Comparison of ENCODE assay signal across 14 cellular contexts in the genomic region with DNA sequence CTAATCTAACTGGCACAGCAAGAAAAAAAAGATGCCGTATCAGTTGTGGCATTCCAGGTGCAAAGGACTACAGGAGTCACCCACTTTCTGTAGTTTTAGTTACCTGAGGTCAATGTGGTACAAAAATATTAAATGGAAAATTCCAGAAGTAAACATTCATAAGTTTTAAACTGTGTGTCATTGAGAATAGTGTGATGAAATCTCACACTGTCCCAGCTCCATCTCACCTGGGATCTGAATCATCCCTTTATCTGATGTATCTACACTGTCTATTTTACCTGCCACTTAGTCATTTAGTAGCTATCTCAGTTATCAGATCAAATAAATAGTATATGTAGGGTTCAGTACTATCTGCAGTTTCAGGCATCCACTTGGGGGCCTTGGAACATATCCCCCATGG.
"Had no signal": no experiment of that assay in that cellular context is flagged by ENCODE, and none has a peak within 500 bp of the region (broad histone marks: within the 10 kb centered on the region; RNA-seq: fewer than 3 reads in every experiment).

No MANE protein-coding gene starts in this region.

- H3K9me3 ChIP-seq: gastroesophageal sphincter, upper lobe of left lung had no signal

- H3K4me3 ChIP-seq: gastroesophageal sphincter, upper lobe of left lung had no signal

- H3K4me1 ChIP-seq: gastroesophageal sphincter had no signal

- H3K27ac ChIP-seq: brain microvascular endothelial cell, gastroesophageal sphincter, upper lobe of left lung had no signal

- ATAC-seq: gastroesophageal sphincter; naive thymus-derived CD8-positive, alpha-beta T cell; T-cell had no signal

- DNase-seq: activated CD4-positive, alpha-beta memory T cell treated with anti-CD3 and anti-CD28 coated beads, Interleukin-2, amount 10 ng/mL, durations not matched to agents 7 days and 5 days; activated CD8-positive, alpha-beta memory T cell treated with anti-CD3 and anti-CD28 coated beads, Interleukin-2, amount 50 U/mL, for 4 hours; activated gamma-delta T cell; activated naive CD8-positive, alpha-beta T cell treated with anti-CD3 and anti-CD28 coated beads, Interleukin-2, amount 10 ng/mL, durations not matched to agents 7 days and 5 days; activated T-cell treated with anti-CD3 and anti-CD28 coated beads, Interleukin-2, amount 50 U/mL, for 48 hours; anterior cingulate cortex; brain microvascular endothelial cell; cerebellar nuclear complex; effector memory CD4-positive, alpha-beta T cell; naive thymus-derived CD8-positive, alpha-beta T cell; stimulated activated CD4-positive, alpha-beta T cell treated with anti-CD3 and anti-CD28 coated beads, Interleukin-4, amount 100 ng/mL, for 1 hour; T-cell; upper lobe of left lung had no signal
